In genomic region chr3:152307829-152308474, GRCh38 we compare ENCODE assay signal across 10 cellular contexts. TPM values are rescaled to one million over a fixed set of nuclear protein-coding genes. Genes with fewer than 3 reads are reported as not detected.
DNase-seq lines count a peak whose midpoint lies in the region; ATAC-seq and TF ChIP-seq lines count a peak whose summit lies in the region.
"Had no signal": no experiment of that assay in that cellular context is flagged by ENCODE, and none has a peak within 500 bp of the region (broad histone marks: within the 10 kb centered on the region; RNA-seq: fewer than 3 reads in every experiment).

No MANE protein-coding gene starts in this region.

- peaks cover 79 to 81% (median 80%) of the 10 kb centered on the region in 3 donors for H3K4me1 Mint-ChIP-seq in T-cell
- peaks cover 72 to 87% of the 10 kb centered on the region in 2 donors for H3K4me1 Mint-ChIP-seq in immature natural killer cell

- no peaks in the 10 kb centered on the region for H3K9me3 Mint-ChIP-seq in T-cell
- H3K9me3 Mint-ChIP-seq in immature natural killer cell, result no peaks in the 10 kb centered on the region

- H3K27me3 Mint-ChIP-seq in T-cell (no peaks in the 10 kb centered on the region), immature natural killer cell (ENCODE audit: low read depth in 3 of 3) (peaks cover 0 to 4% (median 0%) of the 10 kb centered on the region in 3 donors)

- H3K36me3 Mint-ChIP-seq in T-cell (peaks cover 34% of the 10 kb centered on the region), immature natural killer cell (peaks cover 0 to 3% (median 0%) of the 10 kb centered on the region in 3 donors)

- TF ChIP-seq CTCF in A673 (conservative IDR thresholded peaks at IDR 0.05; ENCODE audit: low read depth, low read length), result no peak

- H3K27ac Mint-ChIP-seq in T-cell (peak overlapping the region; percentile 82 to 87), immature natural killer cell (peak overlapping the region; percentile 38 to 91 (median 68))

- CTCF ChIA-PET in T-cell (lab: Charles Lee), result interaction anchor here in 1 of 2 donors (0.7 to 1.1 kb wide), 3 partner anchors 11 to 435 kb away, joined by 3 to 8 read pairs (median 4); partner anchors contain the start of gene SUCNR1
- CTCF ChIA-PET in A673 (lab: Charles Lee), result no interaction called here

- ATAC-seq in GM18909 (IDR thresholded peaks at IDR 0.05; ENCODE audit: poor library complexity, unreplicated experiment) (peak; percentile 63), T-cell (replicated peaks in 1 of 4) (no peak), HG02885 (IDR thresholded peaks at IDR 0.05; ENCODE audit: poor library complexity, unreplicated experiment) (no peak), HG03045 (IDR thresholded peaks at IDR 0.05; ENCODE audit: unreplicated experiment) (no peak)
- ATAC-seq: esophagus mucosa had no signal

- POLR2A ChIA-PET in T-cell (lab: Charles Lee), result interaction anchor here (0.5 to 1.0 kb wide), 5 partner anchors 16 to 116 kb away, joined by 3 to 6 read pairs (median 3); no protein-coding TSS in a partner anchor
- POLR2A ChIA-PET in A673 (lab: Charles Lee; ENCODE audit: low non-redundant PET), result no interaction called here

- H3K4me3 Mint-ChIP-seq in T-cell (peak overlapping the region in 1 of 3 donors; percentile 56), immature natural killer cell (peak overlapping the region in 1 of 5 donors; percentile 33)

- peaks cover 34% of the 10 kb centered on the region for H3K4me1 ChIP-seq in A673 (ENCODE audit: insufficient read depth, low read length, poor library complexity, severe bottlenecking)

- H3K4me3 ChIP-seq in skin epidermis (no peak overlapping the region), A673 (ENCODE audit: low read depth, low read length, poor library complexity, severe bottlenecking) (no peak overlapping the region)

- no peaks in the 10 kb centered on the region for H3K36me3 ChIP-seq in A673 (ENCODE audit: insufficient read depth, low read length, poor library complexity, severe bottlenecking)

- H3K27ac ChIP-seq in skin epidermis, result peak overlapping the region in 11 of 21 experiments; percentile 15 to 69 (median 55)
- no peak overlapping the region for H3K27ac ChIP-seq in A673 (ENCODE audit: low read depth, low read length, poor library complexity, severe bottlenecking)

- H3K27me3 ChIP-seq in A673 (replicated peaks; ENCODE audit: insufficient read depth, low read depth, low read length, poor library complexity), result no peaks in the 10 kb centered on the region

- intact Hi-C loops in A673 (cut with micrococcal nuclease; ENCODE audit: unreplicated experiment), result no loop called here

- DNase-seq in T-cell (no peak), immature natural killer cell (no peak), germinal center (ENCODE audit: low spot score) (no peak), A673 (ENCODE audit: low spot score) (no peak)
- DNase-seq: NCI-H510A treated with DMSO at 0.1 percent for 48 hours had no signal

- BruUV-seq in A673 (replicated peaks; lab: Mats Ljungman, UMichigan), result no TSS peak

- H3K9me3 ChIP-seq in A673 (ENCODE audit: low read depth, low read length, poor library complexity, severe bottlenecking), result no peaks in the 10 kb centered on the region

RNA-seq across cellular contexts. Expression of gene MBNL1, which starts 39.2 kb away (rescaled TPM):
- total RNA-seq in T-cell (100 to 1,000 TPM; 408 to 705 (median 423) TPM), A673 (2021) (99.6 and 117 TPM in 2 replicates)
- polyA plus RNA-seq in immature natural killer cell, result 100 to 1,000 TPM; 270 to 399 (median 286) TPM
